9 cellular contexts compared by ENCODE assay signal in the genomic region with DNA sequence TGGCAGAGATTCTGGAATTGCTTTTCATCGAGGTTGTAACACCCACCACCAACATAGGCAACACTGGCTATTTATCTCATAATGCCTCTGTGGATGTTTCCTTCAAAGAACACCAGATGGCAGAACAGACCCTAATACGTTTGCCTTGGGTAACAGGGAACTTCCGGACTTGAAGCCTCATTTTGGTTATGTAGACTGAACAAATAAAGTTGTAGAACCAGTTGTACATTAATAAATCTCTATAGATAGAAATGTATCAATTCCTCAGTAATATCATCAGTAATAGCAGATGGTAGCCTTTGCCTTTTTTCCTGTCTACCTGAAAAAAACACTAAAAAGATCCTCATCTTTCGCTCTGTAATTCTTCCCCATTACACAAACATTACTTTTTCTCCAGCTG. TPM values are rescaled to one million over a fixed set of nuclear protein-coding genes. Genes with fewer than 3 reads are reported as not detected.
DNase-seq lines count a peak whose midpoint lies in the region; ATAC-seq and TF ChIP-seq lines count a peak whose summit lies in the region.
"Had no signal": no experiment of that assay in that cellular context is flagged by ENCODE, and none has a peak within 500 bp of the region (broad histone marks: within the 10 kb centered on the region; RNA-seq: fewer than 3 reads in every experiment).

No MANE protein-coding gene starts in this region.

- H3K4me3 ChIP-seq in GM12865 (ENCODE audit: low read depth, low read length) (no peak overlapping the region), tibial nerve (no peak overlapping the region)
- H3K4me3 ChIP-seq: skin epidermis had no signal

- no peak for TF ChIP-seq POLR2A in tibial nerve (IDR thresholded peaks at IDR 0.05)

- peak; percentile 98 for ATAC-seq in left lobe of liver
- no peak for ATAC-seq in GM21825 (IDR thresholded peaks at IDR 0.05; ENCODE audit: unreplicated experiment)

- no peaks in the 10 kb centered on the region for H3K9me3 ChIP-seq in tibial nerve

- 24 to 26% methylated on average over 4 of the region's 4 CpGs for WGBS in tibial nerve, 2 donors

- no peaks in the 10 kb centered on the region for H3K36me3 ChIP-seq in tibial nerve

- H3K27me3 ChIP-seq in tibial nerve = no peaks in the 10 kb centered on the region

- peak; percentile 51 for TF ChIP-seq CTCF in GM12865 (IDR thresholded peaks at IDR 0.05; ENCODE audit: insufficient read depth, low read depth, low read length, missing control alignments)
- peak; percentile 61 to 91 (median 68) for TF ChIP-seq CTCF in tibial nerve (IDR thresholded peaks at IDR 0.05)

- H3K4me1 ChIP-seq in tibial nerve = peaks cover 0 to 5% (median 0%) of the 10 kb centered on the region in 4 donors

- DNase-seq in AG08396 (ENCODE audit: low spot score) (peak; percentile 56), GM12865 (ENCODE audit: low read depth) (peak; percentile 76), NCI-H1092 (lab: John Stamatoyannopoulos, UW) (peak; percentile 83), SKM-1 (lab: John Stamatoyannopoulos, UW; ENCODE audit: unreplicated experiment) (peak; percentile 48), cerebellar cortex (ENCODE audit: low spot score) (peak; percentile 73), left lobe of liver (ENCODE audit: low spot score) (no peak), tibial nerve (ENCODE audit: low spot score in 2 of 2) (peak in 1 of 2 donors; percentile 60)

- TF ChIP-seq EP300 in tibial nerve (IDR thresholded peaks at IDR 0.05) = peak in 1 of 2 donors; percentile 39

- no peak overlapping the region for H3K27ac ChIP-seq in tibial nerve
- H3K27ac ChIP-seq: skin epidermis had no signal

RNA-seq across cellular contexts. Expression of a gene that starts 25.9 kb away (rescaled TPM):
- total RNA-seq in left lobe of liver (3,947 TPM), tibial nerve (not detected)

RNA-seq across cellular contexts. Expression of a gene that starts 47.3 kb away (rescaled TPM):
- total RNA-seq in left lobe of liver (21.2 TPM), tibial nerve (10 to 100 TPM; 55.8 to 90.7 (median 66.7) TPM)

Comparison
In these comparisons a context has a peak if more than half of its experiments do, and no peak if none do; other contexts are left out.
1. RNA of a gene that starts 25.9 kb away (total RNA-seq): 3,947 TPM in left lobe of liver (single experiment); not detected in tibial nerve; every median in the first group is over 1,000 times any median in the second.